Comparison of ENCODE assay signal across 8 cellular contexts in genomic region chr12:12788675-12789368, GRCh38. TPM values are rescaled to one million over a fixed set of nuclear protein-coding genes. Genes with fewer than 3 reads are reported as not detected.
A peak's percentile ranks its signal among the peaks of the same experiment; 100 is the strongest.
DNase-seq lines count a peak whose midpoint lies in the region; ATAC-seq and TF ChIP-seq lines count a peak whose summit lies in the region.

No MANE protein-coding gene starts in this region.

- no peaks in the 10 kb centered on the region for H3K36me3 ChIP-seq in mesenchymal stem cell (ENCODE audit: control insufficient read depth in 1 of 2, insufficient read depth in 2 of 2, low read depth in 1 of 2, low read length in 2 of 2)

- H3K9me3 ChIP-seq in mesenchymal stem cell (ENCODE audit: control insufficient read depth, low read length) = no peaks in the 10 kb centered on the region

- no peak overlapping the region for H2BK5ac ChIP-seq in mesenchymal stem cell (ENCODE audit: low read depth, low read length, poor library complexity, severe bottlenecking)

- H3K27me3 Mint-ChIP-seq in activated CD4-positive, alpha-beta memory T cell treated with anti-CD3 and anti-CD28 coated beads for 36 hours = no peaks in the 10 kb centered on the region

- no peaks in the 10 kb centered on the region for H3K9me3 Mint-ChIP-seq in activated CD4-positive, alpha-beta memory T cell treated with anti-CD3 and anti-CD28 coated beads for 36 hours

- peaks cover 9% of the 10 kb centered on the region for H3K79me1 ChIP-seq in mesenchymal stem cell (replicated peaks; ENCODE audit: low read length, poor library complexity, severe bottlenecking)

- H3K14ac ChIP-seq in mesenchymal stem cell (ENCODE audit: low read length in 2 of 2) = no peak overlapping the region

- no peak overlapping the region for H2AFZ ChIP-seq in mesenchymal stem cell (ENCODE audit: low read depth, low read length)

- no peak overlapping the region for H4K8ac ChIP-seq in mesenchymal stem cell (ENCODE audit: low read length)

- CTCF ChIA-PET in activated CD4-positive, alpha-beta memory T cell treated with anti-CD3 and anti-CD28 coated beads for 36 hours (lab: Charles Lee) = interaction anchor here (0.6 to 5.1 kb wide), 22 partner anchors 9 to 464 kb away, joined by 3 to 72 read pairs (median 5); partner anchors contain the start of genes DDX47, GPR19 and GPRC5A

- H2AK5ac ChIP-seq in mesenchymal stem cell (ENCODE audit: low read length, severe bottlenecking) = peak overlapping the region; percentile 75

- peak; percentile 76 for DNase-seq in AG10803 (ENCODE audit: low read depth)
- peak; percentile 56 for DNase-seq in NCI-H748 (lab: John Stamatoyannopoulos, UW; ENCODE audit: unreplicated experiment)
- DNase-seq in activated CD4-positive, alpha-beta memory T cell treated with anti-CD3 and anti-CD28 coated beads for 36 hours = peak; percentile 70
- DNase-seq in effector CD8-positive, alpha-beta T cell (lab: John Stamatoyannopoulos, UW) = peak; percentile 33
- peak; percentile 76 for DNase-seq in mesenchymal stem cell
- DNase-seq in stimulated activated CD8-positive, alpha-beta memory T cell treated with anti-CD3 and anti-CD28 coated beads, Interleukin-7, amount 100 ng/mL, for 4 hours (ENCODE audit: low read depth in 2 of 2) = peak; percentile 48 to 59

- H2BK12ac ChIP-seq in mesenchymal stem cell (ENCODE audit: low read length in 2 of 2) = no peak overlapping the region

- no peak overlapping the region for H3K4ac ChIP-seq in mesenchymal stem cell (ENCODE audit: low read depth in 1 of 2, low read length in 2 of 2)

- H2BK15ac ChIP-seq in mesenchymal stem cell (ENCODE audit: low read depth, poor library complexity, severe bottlenecking) = no peak overlapping the region

- ATAC-seq in GM18868 (IDR thresholded peaks at IDR 0.05; ENCODE audit: unreplicated experiment) (peak; percentile 65), HG03342 (IDR thresholded peaks at IDR 0.05; ENCODE audit: unreplicated experiment) (peak; percentile 59)

- H3K4me3 ChIP-seq in AG10803 (ENCODE audit: low read length) = no peak overlapping the region
- no peak overlapping the region for H3K4me3 ChIP-seq in mesenchymal stem cell (ENCODE audit: insufficient read depth in 1 of 2, low read depth in 1 of 2, low read length in 2 of 2)

- peaks cover 15% of the 10 kb centered on the region for H3K4me1 ChIP-seq in mesenchymal stem cell (ENCODE audit: control insufficient read depth, insufficient read depth, low read depth, low read length)

- H2BK120ac ChIP-seq in mesenchymal stem cell (ENCODE audit: low read depth, low read length) = no peak overlapping the region

- no peaks in the 10 kb centered on the region for H3K27me3 ChIP-seq in mesenchymal stem cell (ENCODE audit: control insufficient read depth in 1 of 2, insufficient read depth in 1 of 2, low read length in 2 of 2)

- no peak overlapping the region for H3K18ac ChIP-seq in mesenchymal stem cell (ENCODE audit: low read depth in 1 of 2, low read length in 2 of 2)

- no peak overlapping the region for H4K91ac ChIP-seq in mesenchymal stem cell (ENCODE audit: low read length)

- peak overlapping the region; percentile 60 for H3K4me3 Mint-ChIP-seq in activated CD4-positive, alpha-beta memory T cell treated with anti-CD3 and anti-CD28 coated beads for 36 hours

- POLR2A ChIA-PET in activated CD4-positive, alpha-beta memory T cell treated with anti-CD3 and anti-CD28 coated beads for 36 hours (lab: Charles Lee) = interaction anchor here (1.6 to 1.7 kb wide), 2 partner anchors 65 to 322 kb away, joined by 3 read pairs; no protein-coding TSS in a partner anchor

- no peak overlapping the region for H3K4me2 ChIP-seq in mesenchymal stem cell (ENCODE audit: low read length, poor library complexity, severe bottlenecking)

- H3K23ac ChIP-seq in mesenchymal stem cell (ENCODE audit: low read length in 2 of 2) = no peak overlapping the region

- H3K36me3 Mint-ChIP-seq in activated CD4-positive, alpha-beta memory T cell treated with anti-CD3 and anti-CD28 coated beads for 36 hours = no peaks in the 10 kb centered on the region

- TF ChIP-seq CTCF in AG10803 (conservative IDR thresholded peaks at IDR 0.05; ENCODE audit: low read length) = peak; percentile 77

- 15% methylated on average over 8 of the region's 9 CpGs for WGBS in mesenchymal stem cell

- H3K9ac ChIP-seq in mesenchymal stem cell (ENCODE audit: low read length) = peak overlapping the region; percentile 92

- H3K27ac Mint-ChIP-seq in activated CD4-positive, alpha-beta memory T cell treated with anti-CD3 and anti-CD28 coated beads for 36 hours = peak overlapping the region; percentile 78

- intact Hi-C loops in activated CD4-positive, alpha-beta memory T cell treated with anti-CD3 and anti-CD28 coated beads for 36 hours (cut with micrococcal nuclease) = loop anchor here (1.0 to 5.0 kb wide), 8 partner anchors 19 to 422 kb away; partner anchors contain the start of gene GSG1

- H3K27ac ChIP-seq in mesenchymal stem cell (ENCODE audit: low read length, poor library complexity, severe bottlenecking) = no peak overlapping the region

- H3K4me1 Mint-ChIP-seq in activated CD4-positive, alpha-beta memory T cell treated with anti-CD3 and anti-CD28 coated beads for 36 hours (ENCODE audit: low read depth) = peaks cover 36% of the 10 kb centered on the region

RNA-seq across cellular contexts. Expression of gene APOLD1, which starts 3.4 kb away (rescaled TPM):
- total RNA-seq in activated CD4-positive, alpha-beta memory T cell treated with anti-CD3 and anti-CD28 coated beads for 36 hours = 1 to 10 TPM; 3.4 to 4.4 TPM
- polyA plus RNA-seq in mesenchymal stem cell (2013, experiment 1 of 2) = 0.43 TPM
- 0.40 TPM for polyA plus RNA-seq in mesenchymal stem cell (2013, experiment 2 of 2)

RNA-seq across cellular contexts. Expression of gene DDX47, which starts 24.3 kb away (rescaled TPM):
- 10 to 100 TPM; 75.2 to 75.3 TPM for total RNA-seq in activated CD4-positive, alpha-beta memory T cell treated with anti-CD3 and anti-CD28 coated beads for 36 hours
- polyA plus RNA-seq in mesenchymal stem cell (2013, experiment 1 of 2) = 36.6 TPM
- polyA plus RNA-seq in mesenchymal stem cell (2013, experiment 2 of 2) = 38.5 TPM
